15 cellular contexts compared by ENCODE assay signal in the genomic region with DNA sequence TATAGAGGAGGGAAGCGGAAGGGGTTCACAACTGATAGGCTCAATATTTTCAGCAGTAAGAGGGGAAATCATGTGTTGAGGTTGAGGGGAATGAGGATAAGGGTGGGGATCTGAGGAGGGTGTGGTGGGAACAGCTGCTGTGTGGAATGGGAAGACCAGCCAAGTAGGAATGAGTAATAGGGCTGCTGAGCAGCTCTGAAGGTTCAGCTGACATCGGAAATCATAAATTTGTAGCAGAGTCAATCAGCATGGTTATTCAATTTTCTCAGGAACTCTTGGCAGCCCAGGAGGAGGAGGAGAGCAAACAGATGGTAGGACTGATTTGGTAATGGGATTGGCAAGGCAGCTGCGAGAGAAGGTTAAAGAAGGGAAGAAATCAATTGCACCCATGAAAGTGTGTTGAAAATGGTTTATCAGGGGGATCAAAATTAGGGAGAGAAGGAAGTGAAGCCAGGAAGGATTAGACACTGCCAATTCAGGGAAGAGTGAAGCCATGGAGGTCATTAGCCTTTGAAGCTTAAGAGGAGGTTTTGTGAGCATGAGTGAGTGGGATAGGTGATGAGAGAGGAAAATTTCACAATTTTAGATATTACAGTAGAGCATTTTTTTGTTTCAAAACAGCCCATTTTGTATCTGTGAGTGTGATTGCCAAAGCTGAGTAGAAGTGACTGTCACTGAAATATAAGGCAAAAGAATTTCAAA.
A peak's percentile ranks its signal among the peaks of the same experiment; 100 is the strongest.
DNase-seq lines count a peak whose midpoint lies in the region; ATAC-seq and TF ChIP-seq lines count a peak whose summit lies in the region.
"Had no signal": no experiment of that assay in that cellular context is flagged by ENCODE, and none has a peak within 500 bp of the region (broad histone marks: within the 10 kb centered on the region; RNA-seq: fewer than 3 reads in every experiment).

No MANE protein-coding gene starts in this region.

- DNase-seq in GM03348 (ENCODE audit: low spot score) (peak; percentile 83), RWPE2 (ENCODE audit: low spot score) (no peak), fibroblast of pulmonary artery (ENCODE audit: low read depth) (peak; percentile 52), psoas muscle (no peak), mesothelial cell of epicardium (ENCODE audit: low spot score in 2 of 2, unreplicated experiment in 2 of 2) (no peak), type B pancreatic cell (ENCODE audit: extremely low spot score, unreplicated experiment) (no peak)
- DNase-seq: erythroblast, NCI-H1092 treated with DMSO at 0.1 percent for 48 hours, substantia nigra, T1000 had no signal

- no peak overlapping the region for H3K4me3 ChIP-seq in RWPE2 (ENCODE audit: severe bottlenecking)
- H3K4me3 ChIP-seq in fibroblast of pulmonary artery (replicated peaks; ENCODE audit: low read depth, low read length): no peak overlapping the region
- no peak overlapping the region for H3K4me3 ChIP-seq in psoas muscle
- H3K4me3 ChIP-seq: skin epidermis had no signal

- H3K4me3 Mint-ChIP-seq in mesothelial cell of epicardium (no peak overlapping the region), type B pancreatic cell (no peak overlapping the region)
- H3K4me3 Mint-ChIP-seq: central memory CD8-positive, alpha-beta T cell; natural killer cell treated with Interleukin-12 subunit alpha and Interleukin-12 subunit beta and Interleukin-15 and Interleukin-18, amount 100 ng/mL, for 72 hours had no signal

- H3K9me3 Mint-ChIP-seq in mesothelial cell of epicardium: peaks cover 7% of the 10 kb centered on the region
- H3K9me3 Mint-ChIP-seq in type B pancreatic cell: peaks cover 4% of the 10 kb centered on the region

- peaks cover 22% of the 10 kb centered on the region for H3K36me3 Mint-ChIP-seq in mesothelial cell of epicardium
- peaks cover 37% of the 10 kb centered on the region for H3K36me3 Mint-ChIP-seq in type B pancreatic cell

- no peak for TF ChIP-seq CTCF in RWPE2 (IDR thresholded peaks at IDR 0.05; ENCODE audit: poor library complexity, severe bottlenecking)
- no peak for TF ChIP-seq CTCF in fibroblast of pulmonary artery (IDR thresholded peaks at IDR 0.05; ENCODE audit: low read length, missing control alignments)
- TF ChIP-seq CTCF in psoas muscle (IDR thresholded peaks at IDR 0.05): no peak
- TF ChIP-seq CTCF in mesothelial cell of epicardium (IDR thresholded peaks at IDR 0.05; ENCODE audit: unreplicated experiment): no peak
- no peak for TF ChIP-seq CTCF in type B pancreatic cell (conservative IDR thresholded peaks at IDR 0.05)

- H3K4me1 Mint-ChIP-seq in mesothelial cell of epicardium (peaks cover 4% of the 10 kb centered on the region), type B pancreatic cell (ENCODE audit: unreplicated experiment) (no peaks in the 10 kb centered on the region)
- H3K4me1 Mint-ChIP-seq: central memory CD8-positive, alpha-beta T cell had no signal

- peaks cover 13% of the 10 kb centered on the region for H3K4me1 ChIP-seq in RWPE2 (ENCODE audit: insufficient read depth, poor library complexity, severe bottlenecking)
- H3K4me1 ChIP-seq in psoas muscle: no peaks in the 10 kb centered on the region

- ATAC-seq in RWPE2 (ENCODE audit: low read depth) (peak; percentile 83; the same call in 2 of the 3 replicates), psoas muscle (peak in 3 of 4 donors; percentile 46 to 67 (median 48)), GM21367 (IDR thresholded peaks at IDR 0.05; ENCODE audit: unreplicated experiment) (no peak), HG02798 (IDR thresholded peaks at IDR 0.05; ENCODE audit: poor library complexity, unreplicated experiment) (no peak)
- ATAC-seq: natural killer cell treated with Interleukin-12 subunit alpha and Interleukin-12 subunit beta and Interleukin-15 and Interleukin-18, amount 100 ng/mL, for 72 hours had no signal

- H3K9me3 ChIP-seq in RWPE2 (ENCODE audit: severe bottlenecking) (no peaks in the 10 kb centered on the region), psoas muscle (no peaks in the 10 kb centered on the region)

- intact Hi-C loops in psoas muscle (cut with DNase I): no loop called here

- WGBS in psoas muscle, 3 donors: 30 to 47% (median 31%) methylated on average over 3 of the region's 3 CpGs

- H3K27me3 Mint-ChIP-seq in mesothelial cell of epicardium (ENCODE audit: low read depth) (no peaks in the 10 kb centered on the region), type B pancreatic cell (no peaks in the 10 kb centered on the region)
- H3K27me3 Mint-ChIP-seq: central memory CD8-positive, alpha-beta T cell; natural killer cell treated with Interleukin-12 subunit alpha and Interleukin-12 subunit beta and Interleukin-15 and Interleukin-18, amount 100 ng/mL, for 72 hours had no signal

- H3K27ac ChIP-seq in RWPE2 (ENCODE audit: poor library complexity, severe bottlenecking) (peak overlapping the region; percentile 48), psoas muscle (no peak overlapping the region)

- H3K36me3 ChIP-seq in RWPE2 (ENCODE audit: low read depth): no peaks in the 10 kb centered on the region
- H3K36me3 ChIP-seq in psoas muscle (ENCODE audit: insufficient read depth in 1 of 2, low read depth in 1 of 2): no peaks in the 10 kb centered on the region

- H3K27ac Mint-ChIP-seq in mesothelial cell of epicardium (no peak overlapping the region), type B pancreatic cell (no peak overlapping the region)
- H3K27ac Mint-ChIP-seq: natural killer cell treated with Interleukin-12 subunit alpha and Interleukin-12 subunit beta and Interleukin-15 and Interleukin-18, amount 100 ng/mL, for 72 hours had no signal

- H3K27me3 ChIP-seq in RWPE2 (ENCODE audit: insufficient read depth, poor library complexity, severe bottlenecking): no peaks in the 10 kb centered on the region
- H3K27me3 ChIP-seq in psoas muscle (ENCODE audit: insufficient read depth in 3 of 3, low read length in 2 of 3): no peaks in the 10 kb centered on the region

Comparison
In these comparisons a context has a peak if more than half of its experiments do, and no peak if none do; other contexts are left out.
1. DNase-seq: peak in GM03348 (single experiment) and fibroblast of pulmonary artery (single experiment); none in RWPE2 (single experiment), psoas muscle (0 of 2), mesothelial cell of epicardium (0 of 2) and type B pancreatic cell (single experiment).
2. ATAC-seq: peak in RWPE2 (single experiment) and psoas muscle (3 of 4); none in GM21367 (single experiment) and HG02798 (single experiment).